In the genomic region with DNA sequence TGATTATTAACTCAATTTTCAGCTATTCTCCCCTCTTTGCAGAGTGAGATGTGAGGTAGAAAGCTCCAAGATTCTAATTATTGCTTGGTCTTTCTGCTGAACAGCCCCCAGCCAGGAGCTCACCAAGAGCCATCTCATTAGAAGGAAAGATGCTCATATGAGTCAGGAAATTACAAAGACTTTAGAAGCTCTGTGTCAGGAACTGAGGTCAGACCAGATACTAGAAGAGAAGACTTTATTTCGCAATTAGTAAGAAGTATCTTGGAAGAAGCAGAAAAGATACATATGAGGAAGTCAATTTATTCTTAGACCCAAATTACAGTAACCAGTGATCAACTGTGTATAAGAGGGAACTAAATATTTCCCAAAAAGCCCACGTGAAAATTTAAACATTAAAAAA, we compare ENCODE assay signal across 22 cellular contexts.
DNase-seq lines count a peak whose midpoint lies in the region; TF ChIP-seq lines count a peak whose summit lies in the region.
"Had no signal": no experiment of that assay in that cellular context is flagged by ENCODE, and none has a peak within 500 bp of the region (broad histone marks: within the 10 kb centered on the region; RNA-seq: fewer than 3 reads in every experiment).

No MANE protein-coding gene starts in this region.

- H3K36me3 Mint-ChIP-seq in activated naive CD8-positive, alpha-beta T cell treated with anti-CD3 and anti-CD28 coated beads for 36 hours, result no peaks in the 10 kb centered on the region

- no peak overlapping the region for H3K27ac Mint-ChIP-seq in activated naive CD8-positive, alpha-beta T cell treated with anti-CD3 and anti-CD28 coated beads for 36 hours

- DNase-seq in NOMO-1 (lab: John Stamatoyannopoulos, UW; ENCODE audit: unreplicated experiment in 2 of 2) (peak; percentile 7 to 84), NOMO-1 treated with dmso at 0.1 percent for 144 hours (lab: John Stamatoyannopoulos, UW; ENCODE audit: unreplicated experiment) (no peak), NB4 (ENCODE audit: low read depth) (peak; percentile 25), SKM-1 treated with dmso at 0.1 percent for 144 hours (lab: John Stamatoyannopoulos, UW; ENCODE audit: unreplicated experiment) (peak; percentile 88), superior temporal gyrus (ENCODE audit: extremely low spot score) (no peak), nucleus accumbens (lab: John Stamatoyannopoulos, UW) (no peak), pons (ENCODE audit: low spot score) (no peak)
- no peak for DNase-seq in activated naive CD8-positive, alpha-beta T cell treated with anti-CD3 and anti-CD28 coated beads for 36 hours
- DNase-seq: BE2C, Calu3, H7, KBM-7, MG63, NCI-H1105, NCI-H146, NCI-H1930, NCI-H2107, NCI-H446, NCI-H524 treated with DMSO at 0.1 percent for 48 hours, NCI-H774, SJCRH30, T-helper 1 cell had no signal

- no peak overlapping the region for H3K4me3 Mint-ChIP-seq in activated naive CD8-positive, alpha-beta T cell treated with anti-CD3 and anti-CD28 coated beads for 36 hours

- H3K27me3 Mint-ChIP-seq in activated naive CD8-positive, alpha-beta T cell treated with anti-CD3 and anti-CD28 coated beads for 36 hours, result no peaks in the 10 kb centered on the region

- H3K4me3 ChIP-seq in NB4 (ENCODE audit: low read depth, low read length), result no peak overlapping the region
- H3K4me3 ChIP-seq: MG63, SJCRH30 had no signal

- no peak for TF ChIP-seq CTCF in NB4 (IDR thresholded peaks at IDR 0.05; ENCODE audit: low read depth, low read length)

- peaks cover 1% of the 10 kb centered on the region for H3K9me3 Mint-ChIP-seq in activated naive CD8-positive, alpha-beta T cell treated with anti-CD3 and anti-CD28 coated beads for 36 hours

- no peak for TF ChIP-seq POLR2A in NB4 (IDR thresholded peaks at IDR 0.05; ENCODE audit: extremely low read depth, insufficient read length)

- H3K4me1 Mint-ChIP-seq in activated naive CD8-positive, alpha-beta T cell treated with anti-CD3 and anti-CD28 coated beads for 36 hours, result no peaks in the 10 kb centered on the region

Comparison
In these comparisons a context has a peak if more than half of its experiments do, and no peak if none do; other contexts are left out.
1. DNase-seq: peak in NOMO-1 (2 of 2), NB4 (single experiment) and SKM-1 treated with dmso at 0.1 percent for 144 hours (single experiment); none in NOMO-1 treated with dmso at 0.1 percent for 144 hours (single experiment), superior temporal gyrus (single experiment), nucleus accumbens (0 of 56), activated naive CD8-positive, alpha-beta T cell treated with anti-CD3 and anti-CD28 coated beads for 36 hours (single experiment) and pons (single experiment).